Comparison of ENCODE assay signal across 1 cellular context in the genomic region with DNA sequence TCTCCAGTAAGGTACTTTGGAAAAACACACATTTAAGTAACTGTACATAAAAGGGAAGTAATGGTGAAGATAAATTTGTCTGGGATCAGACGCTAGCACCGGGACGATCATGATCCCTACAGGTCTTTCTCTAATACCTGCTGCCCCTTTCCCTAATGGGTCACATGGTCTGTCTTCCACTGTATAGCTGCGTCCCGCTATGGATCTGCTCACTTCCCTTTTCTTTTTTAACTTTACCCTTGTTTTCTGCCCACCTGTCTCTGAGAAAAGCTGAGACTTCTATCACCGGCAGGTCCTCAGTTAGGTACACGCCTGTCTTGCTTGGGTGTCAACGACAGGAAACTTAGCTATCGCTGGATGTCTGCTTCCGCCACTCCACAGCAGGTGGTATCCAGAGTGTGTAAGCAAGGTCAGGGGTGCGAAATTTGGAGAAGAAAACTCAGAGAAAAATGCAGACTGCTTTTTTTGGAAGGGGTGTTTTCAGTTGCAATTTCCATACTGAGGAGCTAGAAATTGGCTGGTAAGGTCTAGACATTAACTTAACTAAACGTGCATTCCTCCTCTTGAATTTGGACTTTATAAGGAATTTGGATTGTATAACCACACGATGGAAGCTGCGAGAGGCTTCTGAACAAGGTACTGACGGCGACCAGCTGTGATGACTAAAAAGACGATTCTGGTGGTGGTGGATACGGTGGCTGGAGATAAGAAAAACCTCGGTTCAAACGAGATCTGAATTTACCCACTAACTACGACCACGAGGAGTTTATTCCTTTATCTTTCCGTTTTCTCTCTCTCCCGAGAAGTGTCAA.
TF ChIP-seq lines count a peak whose summit lies in the region.

No MANE protein-coding gene starts in this region.

TF ChIP-seq in WTC11, 78 proteins besides CTCF, POLR2A, EP300 and RAD21 (continued from another document):
- TF ChIP-seq, protein P1, sequence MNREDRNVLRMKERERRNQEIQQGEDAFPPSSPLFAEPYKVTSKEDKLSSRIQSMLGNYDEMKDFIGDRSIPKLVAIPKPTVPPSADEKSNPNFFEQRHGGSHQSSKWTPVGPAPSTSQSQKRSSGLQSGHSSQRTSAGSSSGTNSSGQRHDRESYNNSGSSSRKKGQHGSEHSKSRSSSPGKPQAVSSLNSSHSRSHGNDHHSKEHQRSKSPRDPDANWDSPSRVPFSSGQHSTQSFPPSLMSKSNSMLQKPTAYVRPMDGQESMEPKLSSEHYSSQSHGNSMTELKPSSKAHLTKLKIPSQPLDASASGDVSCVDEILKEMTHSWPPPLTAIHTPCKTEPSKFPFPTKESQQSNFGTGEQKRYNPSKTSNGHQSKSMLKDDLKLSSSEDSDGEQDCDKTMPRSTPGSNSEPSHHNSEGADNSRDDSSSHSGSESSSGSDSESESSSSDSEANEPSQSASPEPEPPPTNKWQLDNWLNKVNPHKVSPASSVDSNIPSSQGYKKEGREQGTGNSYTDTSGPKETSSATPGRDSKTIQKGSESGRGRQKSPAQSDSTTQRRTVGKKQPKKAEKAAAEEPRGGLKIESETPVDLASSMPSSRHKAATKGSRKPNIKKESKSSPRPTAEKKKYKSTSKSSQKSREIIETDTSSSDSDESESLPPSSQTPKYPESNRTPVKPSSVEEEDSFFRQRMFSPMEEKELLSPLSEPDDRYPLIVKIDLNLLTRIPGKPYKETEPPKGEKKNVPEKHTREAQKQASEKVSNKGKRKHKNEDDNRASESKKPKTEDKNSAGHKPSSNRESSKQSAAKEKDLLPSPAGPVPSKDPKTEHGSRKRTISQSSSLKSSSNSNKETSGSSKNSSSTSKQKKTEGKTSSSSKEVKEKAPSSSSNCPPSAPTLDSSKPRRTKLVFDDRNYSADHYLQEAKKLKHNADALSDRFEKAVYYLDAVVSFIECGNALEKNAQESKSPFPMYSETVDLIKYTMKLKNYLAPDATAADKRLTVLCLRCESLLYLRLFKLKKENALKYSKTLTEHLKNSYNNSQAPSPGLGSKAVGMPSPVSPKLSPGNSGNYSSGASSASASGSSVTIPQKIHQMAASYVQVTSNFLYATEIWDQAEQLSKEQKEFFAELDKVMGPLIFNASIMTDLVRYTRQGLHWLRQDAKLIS (CRISPR knock-in tag; IDR thresholded peaks at IDR 0.05; ENCODE audit: borderline replicate concordance): no peak
- TF ChIP-seq SOX15 (CRISPR knock-in tag; IDR thresholded peaks at IDR 0.05) (no peak), SMAD4 (CRISPR knock-in tag; IDR thresholded peaks at IDR 0.05) (no peak), PRRX2 (CRISPR knock-in tag; IDR thresholded peaks at IDR 0.05) (no peak), TP53 (CRISPR knock-in tag; IDR thresholded peaks at IDR 0.05) (no peak), ZNF396 (CRISPR knock-in tag; IDR thresholded peaks at IDR 0.05; ENCODE audit: borderline replicate concordance) (no peak), GTF2I (CRISPR knock-in tag; conservative IDR thresholded peaks at IDR 0.05) (no peak)
- TF ChIP-seq, protein P2, sequence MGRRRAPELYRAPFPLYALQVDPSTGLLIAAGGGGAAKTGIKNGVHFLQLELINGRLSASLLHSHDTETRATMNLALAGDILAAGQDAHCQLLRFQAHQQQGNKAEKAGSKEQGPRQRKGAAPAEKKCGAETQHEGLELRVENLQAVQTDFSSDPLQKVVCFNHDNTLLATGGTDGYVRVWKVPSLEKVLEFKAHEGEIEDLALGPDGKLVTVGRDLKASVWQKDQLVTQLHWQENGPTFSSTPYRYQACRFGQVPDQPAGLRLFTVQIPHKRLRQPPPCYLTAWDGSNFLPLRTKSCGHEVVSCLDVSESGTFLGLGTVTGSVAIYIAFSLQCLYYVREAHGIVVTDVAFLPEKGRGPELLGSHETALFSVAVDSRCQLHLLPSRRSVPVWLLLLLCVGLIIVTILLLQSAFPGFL (CRISPR knock-in tag; IDR thresholded peaks at IDR 0.05; ENCODE audit: borderline replicate concordance): no peak
- TF ChIP-seq, protein P3, sequence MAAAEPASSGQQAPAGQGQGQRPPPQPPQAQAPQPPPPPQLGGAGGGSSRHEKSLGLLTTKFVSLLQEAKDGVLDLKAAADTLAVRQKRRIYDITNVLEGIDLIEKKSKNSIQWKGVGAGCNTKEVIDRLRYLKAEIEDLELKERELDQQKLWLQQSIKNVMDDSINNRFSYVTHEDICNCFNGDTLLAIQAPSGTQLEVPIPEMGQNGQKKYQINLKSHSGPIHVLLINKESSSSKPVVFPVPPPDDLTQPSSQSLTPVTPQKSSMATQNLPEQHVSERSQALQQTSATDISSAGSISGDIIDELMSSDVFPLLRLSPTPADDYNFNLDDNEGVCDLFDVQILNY (CRISPR knock-in tag; IDR thresholded peaks at IDR 0.05): no peak
